13 cellular contexts compared by ENCODE assay signal in genomic region chr22:19719488-19720021, GRCh38. TPM values are rescaled to one million over a fixed set of nuclear protein-coding genes. Genes with fewer than 3 reads are reported as not detected.
DNase-seq lines count a peak whose midpoint lies in the region; ATAC-seq, FAIRE-seq and TF ChIP-seq lines count a peak whose summit lies in the region.
"Had no signal": no experiment of that assay in that cellular context is flagged by ENCODE, and none has a peak within 500 bp of the region (broad histone marks: within the 10 kb centered on the region; RNA-seq: fewer than 3 reads in every experiment).

No MANE protein-coding gene starts in this region.

- peak overlapping the region; percentile 75; the same call in 1 of the 2 replicates for H3K9ac ChIP-seq in GM23248
- peak overlapping the region; percentile 89 to 98 for H3K9ac ChIP-seq in K562 (ENCODE audit: insufficient read depth in 1 of 2, low read depth in 2 of 2, low read length in 2 of 2)
- H3K9ac ChIP-seq: parathyroid adenoma had no signal

- no peak for ATAC-seq in K562
- no peak for ATAC-seq in natural killer cell treated with Interleukin-12 subunit alpha and Interleukin-12 subunit beta and Interleukin-15 and Interleukin-18, amount 100 ng/mL, for 72 hours
- no peak for ATAC-seq in HG03354 (IDR thresholded peaks at IDR 0.05; ENCODE audit: poor library complexity, severe bottlenecking, unreplicated experiment)
- ATAC-seq: SK-N-SH treated with all-trans-retinoic acid at 6 μM for 48 hours had no signal

- in situ Hi-C loops in GM23248 (cut with MboI) (no loop called here), K562 (cut with MboI) (loop anchor here (10.0 kb wide), 1 partner anchor 395 kb away; the partner anchor contains the start of genes RANBP1 and TRMT2A)

- CTCF ChIA-PET in AG04450 (lab: Charles Lee) (interaction anchor here (2.7 kb wide), 1 partner anchor 10 kb away, joined by 9 read pairs; no protein-coding TSS in a partner anchor), K562 (lab: Yijun Ruan, JAX; ENCODE audit: low intra/inter-chr PET ratio) (interaction anchor here (2.4 to 4.5 kb wide), 2 partner anchors 40 to 90 kb away, joined by 12 to 113 read pairs; no protein-coding TSS in a partner anchor)

- BruUV-seq in K562 (replicated peaks; lab: Mats Ljungman, UMichigan), result TSS peak; percentile 28

- H2AFZ ChIP-seq in GM23248, result no peak overlapping the region
- no peak overlapping the region for H2AFZ ChIP-seq in K562 (ENCODE audit: low read depth, low read length)

- DNase-seq in AG04450 (ENCODE audit: low read depth, low spot score) (no peak), GM23248 (no peak), K562 (ENCODE audit: extremely low read depth in 1 of 4, low spot score in 3 of 4) (no peak), NCI-H2196 treated with DMSO at 0.1 percent for 48 hours (lab: John Stamatoyannopoulos, UW; ENCODE audit: unreplicated experiment) (no peak), NCI-H526 treated with DMSO at 0.1 percent for 48 hours (lab: John Stamatoyannopoulos, UW) (no peak)
- no peak for DNase-seq in natural killer cell treated with Interleukin-12 subunit alpha and Interleukin-12 subunit beta and Interleukin-15 and Interleukin-18, amount 100 ng/mL, for 72 hours (ENCODE audit: low spot score)
- DNase-seq in central memory CD4-positive, alpha-beta T cell, result no peak
- DNase-seq: NCI-H526 had no signal

- no peak for TF ChIP-seq POLR2A in K562 (conservative IDR thresholded peaks at IDR 0.05)

- TF ChIP-seq RAD21 in K562 (CRISPR knock-in tag; conservative IDR thresholded peaks at IDR 0.05 in 1 of 2, IDR thresholded peaks at IDR 0.05 in 1 of 2), result no peak

- H3K9me3 ChIP-seq in AG04450 (ENCODE audit: control insufficient read depth, insufficient read depth, low read length) (peaks cover 19% of the 10 kb centered on the region; the same call in 1 of the 2 replicates), GM23248 (ENCODE audit: low read depth) (no peaks in the 10 kb centered on the region), K562 (replicated peaks; ENCODE audit: control insufficient read depth, insufficient read depth, low read depth, low read length) (no peaks in the 10 kb centered on the region)

- no peaks in the 10 kb centered on the region for H3K4me1 ChIP-seq in GM23248 (ENCODE audit: insufficient read depth)
- peaks cover 64 to 100% of the 10 kb centered on the region in 2 experiments for H3K4me1 ChIP-seq in K562 (replicated peaks in 1 of 2; ENCODE audit: control insufficient read depth in 2 of 2, insufficient read depth in 2 of 2, low read length in 2 of 2)
- H3K4me1 ChIP-seq: parathyroid adenoma had no signal

- no peak overlapping the region for H3K27ac Mint-ChIP-seq in natural killer cell treated with Interleukin-12 subunit alpha and Interleukin-12 subunit beta and Interleukin-15 and Interleukin-18, amount 100 ng/mL, for 72 hours

- H4K20me1 ChIP-seq in GM23248 (ENCODE audit: insufficient read depth) (no peaks in the 10 kb centered on the region), K562 (replicated peaks; ENCODE audit: control insufficient read depth, insufficient read depth, low read length) (peaks cover 38% of the 10 kb centered on the region)

- 84 to 89% methylated on average over 12 of the region's 12 CpGs for WGBS in GM23248 (ENCODE audit: low coverage in 1 of 2, low lambda C conversion rate in 2 of 2, missing lambda C conversion rate in 2 of 2), 2 experiments
- WGBS in K562 (ENCODE audit: insufficient coverage, low coverage, missing lambda C conversion rate), result 75% methylated on average over 12 of the region's 12 CpGs

- H3K4me2 ChIP-seq in GM23248 (ENCODE audit: unreplicated experiment) (peak overlapping the region; percentile 76), K562 (ENCODE audit: insufficient read depth, low read length) (peak overlapping the region; percentile 92)

- H3K9me2 ChIP-seq in GM23248 (ENCODE audit: insufficient read depth), result no peaks in the 10 kb centered on the region

- peak overlapping the region; percentile 74 for H3K4me3 Mint-ChIP-seq in natural killer cell treated with Interleukin-12 subunit alpha and Interleukin-12 subunit beta and Interleukin-15 and Interleukin-18, amount 100 ng/mL, for 72 hours

- TF ChIP-seq CTCF in AG04450 (IDR thresholded peaks at IDR 0.05; ENCODE audit: low read depth, low read length) (no peak), K562 (IDR thresholded peaks at IDR 0.05 in 2 of 3, conservative IDR thresholded peaks at IDR 0.05 in 1 of 3; ENCODE audit: insufficient read depth in 2 of 3, low read depth in 1 of 3, low read length in 3 of 3) (no peak)

- peaks cover 0 to 6% of the 10 kb centered on the region in 2 donors for H3K4me1 Mint-ChIP-seq in natural killer cell treated with Interleukin-12 subunit alpha and Interleukin-12 subunit beta and Interleukin-15 and Interleukin-18, amount 100 ng/mL, for 72 hours (ENCODE audit: low read depth in 2 of 2)

- intact Hi-C loops in K562 (cut with micrococcal nuclease), result loop anchor here (5.0 to 10.0 kb wide), 3 partner anchors 55 to 422 kb away; partner anchors contain the start of genes CDC45 and UFD1

- H3K36me3 ChIP-seq in GM23248 (ENCODE audit: low read depth), result no peaks in the 10 kb centered on the region
- peaks cover 36% of the 10 kb centered on the region for H3K36me3 ChIP-seq in K562 (ENCODE audit: control insufficient read depth, insufficient read depth, low read length)

- peak overlapping the region; percentile 66; the same call in 1 of the 2 replicates for H3K4me3 ChIP-seq in AG04450 (ENCODE audit: low read depth, low read length)
- peak overlapping the region; percentile 73; the same call in 1 of the 2 replicates for H3K4me3 ChIP-seq in GM23248
- H3K4me3 ChIP-seq in K562, result peak overlapping the region; percentile 51

- FAIRE-seq in K562 (lab: Jason Lieb, UNC), result peak; percentile 42
- FAIRE-seq: endometrium, islet of Langerhans had no signal

- H3K27me3 ChIP-seq in AG04450 (ENCODE audit: control insufficient read depth, insufficient read depth, low read length), result peaks cover 1% of the 10 kb centered on the region
- no peaks in the 10 kb centered on the region for H3K27me3 ChIP-seq in GM23248 (replicated peaks; ENCODE audit: insufficient read depth)
- H3K27me3 ChIP-seq in K562 (ENCODE audit: control insufficient read depth in 2 of 2, insufficient read depth in 2 of 2, low read length in 2 of 2), result no peaks in the 10 kb centered on the region

- H3K36me3 Mint-ChIP-seq in natural killer cell treated with Interleukin-12 subunit alpha and Interleukin-12 subunit beta and Interleukin-15 and Interleukin-18, amount 100 ng/mL, for 72 hours, result no peaks in the 10 kb centered on the region

- H3K79me2 ChIP-seq in GM23248 (ENCODE audit: insufficient read depth) (no peaks in the 10 kb centered on the region), K562 (ENCODE audit: control insufficient read depth, insufficient read depth, low read length) (peaks cover 47% of the 10 kb centered on the region)
- H3K79me2 ChIP-seq: parathyroid adenoma had no signal

- peaks cover 6 to 25% of the 10 kb centered on the region in 2 donors for H3K27me3 Mint-ChIP-seq in natural killer cell treated with Interleukin-12 subunit alpha and Interleukin-12 subunit beta and Interleukin-15 and Interleukin-18, amount 100 ng/mL, for 72 hours

- H3K27ac ChIP-seq in AG04450 (ENCODE audit: low read depth, low read length) (no peak overlapping the region), GM23248 (no peak overlapping the region), K562 (ENCODE audit: extremely low read depth, low read depth, low read length) (peak overlapping the region; percentile 92)
- H3K27ac ChIP-seq: parathyroid adenoma had no signal

- H3K9me1 ChIP-seq in K562 (ENCODE audit: control insufficient read depth, insufficient read depth, low read length), result peaks cover 27% of the 10 kb centered on the region

- TF ChIP-seq EP300 in K562 (IDR thresholded peaks at IDR 0.05; ENCODE audit: low read length), result no peak

- H3F3A ChIP-seq in GM23248 (ENCODE audit: insufficient read depth), result no peaks in the 10 kb centered on the region

- POLR2A ChIA-PET in AG04450 (lab: Yijun Ruan, JAX), result interaction anchor here (0.7 kb wide), 1 partner anchor 297 kb away, joined by 3 read pairs; no protein-coding TSS in a partner anchor
- POLR2A ChIA-PET in K562 (lab: Yijun Ruan, JAX), result interaction anchor here (0.5 to 2.7 kb wide), 24 partner anchors 9 to 524 kb away, joined by 3 to 8 read pairs (median 4); partner anchors contain the start of genes GNB1L and RTL10

- no peaks in the 10 kb centered on the region for H3K9me3 Mint-ChIP-seq in natural killer cell treated with Interleukin-12 subunit alpha and Interleukin-12 subunit beta and Interleukin-15 and Interleukin-18, amount 100 ng/mL, for 72 hours

RNA-seq across cellular contexts. Expression of gene GP1BB, which starts 3.8 kb away (rescaled TPM):
- polyA plus RNA-seq in AG04450 (2011; rRNA removed), result 0.20 and 0.60 TPM in 2 replicates
- polyA minus RNA-seq in AG04450 (2011; rRNA and poly(A)+ RNA removed), result 0.28 TPM in 1 of 2 replicates, not detected in the other
- 7.1 and 10.2 TPM in 2 replicates for total RNA-seq in GM23248 (2014; rRNA removed; shearing (Covaris generic))
- polyA plus RNA-seq in GM23248 (2016; fragmentation: Nextera tagmentation; extraction: Ambion mirVana), result 3.2 and 4.9 TPM in 2 replicates
- 12.5 and 89.3 TPM in 2 replicates for total RNA-seq in K562 (2011; cell fraction: chromatin; rRNA removed; ENCODE audit: low replicate concordance)
- total RNA-seq in K562 (2011; cell fraction: nucleolus; rRNA removed), result 145 and 149 TPM in 2 replicates
- 44.7 and 52.3 TPM in 2 replicates for total RNA-seq in K562 (2011; cell fraction: nucleoplasm; rRNA removed)
- total RNA-seq in K562 (2014; rRNA removed), result 85.2 and 90.0 TPM in 2 replicates
- 2.1 and 2.8 TPM in 2 replicates for total RNA-seq in K562 (2014; rRNA removed; fragmentation: Illumina TruSeq; extraction: Trizol)
- 1.6 and 5.2 TPM in 2 replicates for total RNA-seq in K562 (2015; rRNA removed; fragmentation: Illumina TruSeq; extraction: Trizol)
- 139 and 162 TPM in 2 replicates for total RNA-seq in K562 (2021)
- polyA plus RNA-seq in K562 (2011; rRNA removed), result 9.2 and 33.6 TPM in 2 replicates
- polyA plus RNA-seq in K562 (2011; cell fraction: cytosol; rRNA removed), result 60.0 and 286 TPM in 2 replicates
- 103 and 165 TPM in 2 replicates for polyA plus RNA-seq in K562 (2011; cell fraction: nucleus; rRNA removed)
- 49.9 and 97.0 TPM in 2 replicates for polyA plus RNA-seq in K562 (2012)
- polyA plus RNA-seq in K562 (2014; fragmentation: Illumina TruSeq; extraction: Trizol), result 1.6 and 15.2 TPM in 2 replicates
- polyA plus RNA-seq in K562 (2014; fragmentation: Nextera tagmentation; extraction: Ambion mirVana), result 1 to 10 TPM in 1 of 2 experiments, under 1 TPM in 1; 0.69 to 1.1 TPM
- polyA plus RNA-seq in K562 (2014; rRNA removed), result 110 and 150 TPM in 2 replicates
- polyA minus RNA-seq in K562 (2011; rRNA and poly(A)+ RNA removed), result 2.4 and 2.8 TPM in 2 replicates
- 43.2 and 113 TPM in 2 replicates for polyA minus RNA-seq in K562 (2011; cell fraction: cytosol; rRNA and poly(A)+ RNA removed)
- 19.4 and 37.3 TPM in 2 replicates for polyA minus RNA-seq in K562 (2011; cell fraction: nucleus; rRNA and poly(A)+ RNA removed)
- not detected for total RNA-seq in natural killer cell treated with Interleukin-12 subunit alpha and Interleukin-12 subunit beta and Interleukin-15 and Interleukin-18, amount 100 ng/mL, for 72 hours

RNA-seq across cellular contexts. Expression of gene SEPTIN5, which starts 5.3 kb away (rescaled TPM):
- polyA plus RNA-seq in AG04450 (2011; rRNA removed) (13.1 and 15.5 TPM in 2 replicates), GM23248 (2016; fragmentation: Nextera tagmentation; extraction: Ambion mirVana) (16.1 and 17.0 TPM in 2 replicates), K562 (2011; rRNA removed) (119 and 238 TPM in 2 replicates), K562 (2014; fragmentation: Illumina TruSeq; extraction: Trizol) (135 and 164 TPM in 2 replicates), K562 (2014; fragmentation: Nextera tagmentation; extraction: Ambion mirVana) (1 to 10 TPM in 1 of 2 experiments, under 1 TPM in 1; 0.03 to 1.9 TPM), K562 (2014; rRNA removed) (129 and 135 TPM in 2 replicates)
- polyA minus RNA-seq in AG04450 (2011; rRNA and poly(A)+ RNA removed), result 24.2 and 28.9 TPM in 2 replicates
- 31.5 and 35.3 TPM in 2 replicates for total RNA-seq in GM23248 (2014; rRNA removed; shearing (Covaris generic))
- total RNA-seq in K562 (2011; cell fraction: chromatin; rRNA removed; ENCODE audit: low replicate concordance), result 625 and 1,610 TPM in 2 replicates
- total RNA-seq in K562 (2011; cell fraction: nucleolus; rRNA removed), result 538 and 650 TPM in 2 replicates
- total RNA-seq in K562 (2011; cell fraction: nucleoplasm; rRNA removed), result 407 and 495 TPM in 2 replicates
- total RNA-seq in K562 (2014; rRNA removed) (116 and 125 TPM in 2 replicates), K562 (2014; rRNA removed; fragmentation: Illumina TruSeq; extraction: Trizol) (92.5 and 94.6 TPM in 2 replicates), K562 (2015; rRNA removed; fragmentation: Illumina TruSeq; extraction: Trizol) (28.1 and 34.9 TPM in 2 replicates), K562 (2021) (177 and 195 TPM in 2 replicates)
- polyA plus RNA-seq in K562 (2011; cell fraction: cytosol; rRNA removed), result 143 and 156 TPM in 2 replicates
- 671 and 957 TPM in 2 replicates for polyA plus RNA-seq in K562 (2011; cell fraction: nucleus; rRNA removed)
- 122 and 123 TPM in 2 replicates for polyA plus RNA-seq in K562 (2012)
- 306 and 458 TPM in 2 replicates for polyA minus RNA-seq in K562 (2011; rRNA and poly(A)+ RNA removed)
- 83.2 and 205 TPM in 2 replicates for polyA minus RNA-seq in K562 (2011; cell fraction: cytosol; rRNA and poly(A)+ RNA removed)
- 284 and 666 TPM in 2 replicates for polyA minus RNA-seq in K562 (2011; cell fraction: nucleus; rRNA and poly(A)+ RNA removed)
- not detected for total RNA-seq in natural killer cell treated with Interleukin-12 subunit alpha and Interleukin-12 subunit beta and Interleukin-15 and Interleukin-18, amount 100 ng/mL, for 72 hours

RNA-seq across cellular contexts. Expression of gene TBX1, which starts 41.0 kb away (rescaled TPM):
- polyA plus RNA-seq in AG04450 (2011; rRNA removed), result not detected in 2 replicates
- not detected in 2 replicates for polyA minus RNA-seq in AG04450 (2011; rRNA and poly(A)+ RNA removed)
- 1.6 and 4.6 TPM in 2 replicates for total RNA-seq in GM23248 (2014; rRNA removed; shearing (Covaris generic))
- 2.2 and 2.8 TPM in 2 replicates for polyA plus RNA-seq in GM23248 (2016; fragmentation: Nextera tagmentation; extraction: Ambion mirVana)
- total RNA-seq in K562 (2011; cell fraction: chromatin; rRNA removed; ENCODE audit: low replicate concordance), result 31.9 and 90.7 TPM in 2 replicates
- total RNA-seq in K562 (2011; cell fraction: nucleolus; rRNA removed), result 41.9 and 52.4 TPM in 2 replicates
- total RNA-seq in K562 (2011; cell fraction: nucleoplasm; rRNA removed), result 40.6 and 47.0 TPM in 2 replicates
- total RNA-seq in K562 (2014; rRNA removed), result 8.9 and 14.0 TPM in 2 replicates
- total RNA-seq in K562 (2014; rRNA removed; fragmentation: Illumina TruSeq; extraction: Trizol), result 2.1 and 2.6 TPM in 2 replicates
- 3.5 and 3.9 TPM in 2 replicates for total RNA-seq in K562 (2015; rRNA removed; fragmentation: Illumina TruSeq; extraction: Trizol)
- 34.2 and 35.0 TPM in 2 replicates for total RNA-seq in K562 (2021)
- polyA plus RNA-seq in K562 (2011; rRNA removed), result 2.5 and 9.5 TPM in 2 replicates
- polyA plus RNA-seq in K562 (2011; cell fraction: cytosol; rRNA removed), result 5.8 and 7.7 TPM in 2 replicates
- polyA plus RNA-seq in K562 (2011; cell fraction: nucleus; rRNA removed), result 55.1 and 87.1 TPM in 2 replicates
- polyA plus RNA-seq in K562 (2012), result 12.4 and 14.0 TPM in 2 replicates
- polyA plus RNA-seq in K562 (2014; fragmentation: Illumina TruSeq; extraction: Trizol), result 8.0 and 12.8 TPM in 2 replicates
- under 1 TPM; 0.07 to 0.11 TPM for polyA plus RNA-seq in K562 (2014; fragmentation: Nextera tagmentation; extraction: Ambion mirVana)
- 14.7 and 17.1 TPM in 2 replicates for polyA plus RNA-seq in K562 (2014; rRNA removed)
- 2.2 and 5.5 TPM in 2 replicates for polyA minus RNA-seq in K562 (2011; rRNA and poly(A)+ RNA removed)
- 5.4 and 22.9 TPM in 2 replicates for polyA minus RNA-seq in K562 (2011; cell fraction: cytosol; rRNA and poly(A)+ RNA removed)
- 20.1 and 45.7 TPM in 2 replicates for polyA minus RNA-seq in K562 (2011; cell fraction: nucleus; rRNA and poly(A)+ RNA removed)
- total RNA-seq in natural killer cell treated with Interleukin-12 subunit alpha and Interleukin-12 subunit beta and Interleukin-15 and Interleukin-18, amount 100 ng/mL, for 72 hours, result 1 to 10 TPM; 1.1 to 2.9 TPM

Comparison
In these comparisons a context has a peak if more than half of its experiments do, and no peak if none do; other contexts are left out.
1. RNA of gene SEPTIN5, which starts 5.3 kb away (total RNA-seq): 28.1 to 1,610 TPM in K562 and 31.5 to 35.3 TPM in GM23248; not detected in natural killer cell treated with Interleukin-12 subunit alpha and Interleukin-12 subunit beta and Interleukin-15 and Interleukin-18, amount 100 ng/mL, for 72 hours; every median in the first group is over 10 times any median in the second.
2. Peak in every context shown above with its lines, with median percentiles within 50 percentile points of each other: H3K4me3 ChIP-seq.